Comparison of ENCODE assay signal across 8 cellular contexts in genomic region chr9:131657031-131657377, GRCh38.
DNase-seq lines count a peak whose midpoint lies in the region; ATAC-seq and TF ChIP-seq lines count a peak whose summit lies in the region.

No MANE protein-coding gene starts in this region.

- H3K36me3 Mint-ChIP-seq in dendritic cell treated with granulocyte-macrophage colony-stimulating factor and Interleukin-4, amounts not matched to agents 40 ng/mL and 50 ng/mL, for 4 days (ENCODE audit: low read depth) = peaks cover 53% of the 10 kb centered on the region
- H3K36me3 Mint-ChIP-seq in stimulated activated memory B cell treated with anti-CD40 and anti-IgM and Interleukin-4, amounts not matched to agents 10 μg/mL and 1 μg/mL and 100 μg/mL, for 72 hours = peaks cover 42% of the 10 kb centered on the region

- POLR2A ChIA-PET in PC-3 (lab: Charles Lee; ENCODE audit: unreplicated experiment) = no interaction called here

- CTCF ChIA-PET in PC-3 (lab: Charles Lee) = no interaction called here

- no peak overlapping the region for H3K4me2 ChIP-seq in PC-3 (ENCODE audit: low read length)

- no peaks in the 10 kb centered on the region for H3F3A ChIP-seq in PC-3 (ENCODE audit: low read length, unreplicated experiment)

- no TSS peak for BruUV-seq in PC-3 (replicated peaks; lab: Mats Ljungman, UMichigan)

- H3K79me2 ChIP-seq in PC-3 (ENCODE audit: low read length) = peaks cover 25% of the 10 kb centered on the region

- H3K4me3 ChIP-seq in Jurkat, Clone E6-1 (ENCODE audit: low read length) = peak overlapping the region; percentile 20; the same call in 1 of the 2 replicates
- no peak overlapping the region for H3K4me3 ChIP-seq in PC-3 (ENCODE audit: low read length)

- H3K27ac ChIP-seq in PC-3 (ENCODE audit: low read length) = no peak overlapping the region; the same call in 1 of the 2 replicates

- peaks cover 25% of the 10 kb centered on the region for H3K4me1 ChIP-seq in PC-3 (ENCODE audit: insufficient read depth, low read length)

- H3K4me1 Mint-ChIP-seq in dendritic cell treated with granulocyte-macrophage colony-stimulating factor and Interleukin-4, amounts not matched to agents 40 ng/mL and 50 ng/mL, for 4 days (ENCODE audit: low read depth) = peaks cover 70% of the 10 kb centered on the region
- peaks cover 88% of the 10 kb centered on the region for H3K4me1 Mint-ChIP-seq in stimulated activated memory B cell treated with anti-CD40 and anti-IgM and Interleukin-4, amounts not matched to agents 10 μg/mL and 1 μg/mL and 100 μg/mL, for 72 hours

- no peaks in the 10 kb centered on the region for H3K9me3 ChIP-seq in PC-3 (ENCODE audit: low read length)

- intact Hi-C loops in dendritic cell treated with granulocyte-macrophage colony-stimulating factor and Interleukin-4, amounts not matched to agents 40 ng/mL and 50 ng/mL, for 4 days (cut with micrococcal nuclease) = loop anchor here (2.0 to 5.0 kb wide), 2 partner anchors 14 to 35 kb away; no protein-coding TSS in a partner anchor
- intact Hi-C loops in PC-3 (cut with micrococcal nuclease) = loop anchor here (5.0 kb wide), 1 partner anchor 75 kb away; no protein-coding TSS in a partner anchor

- ATAC-seq in GM21447 (IDR thresholded peaks at IDR 0.05; ENCODE audit: unreplicated experiment) (peak; percentile 41), PC-3 (no peak)
- peak; percentile 6 for ATAC-seq in stimulated activated memory B cell treated with anti-CD40 and anti-IgM and Interleukin-4, amounts not matched to agents 10 μg/mL and 1 μg/mL and 100 μg/mL, for 72 hours

- in situ Hi-C loops in KBM-7 (cut with MboI; ENCODE audit: low pct_unique_long_range_greater_than_20kb, low sequenced_read_pairs) = no loop called here

- no peaks in the 10 kb centered on the region for H3K9me2 ChIP-seq in PC-3 (replicated peaks; ENCODE audit: low read length)

- H3K9me3 Mint-ChIP-seq in dendritic cell treated with granulocyte-macrophage colony-stimulating factor and Interleukin-4, amounts not matched to agents 40 ng/mL and 50 ng/mL, for 4 days = no peaks in the 10 kb centered on the region
- H3K9me3 Mint-ChIP-seq in stimulated activated memory B cell treated with anti-CD40 and anti-IgM and Interleukin-4, amounts not matched to agents 10 μg/mL and 1 μg/mL and 100 μg/mL, for 72 hours = no peaks in the 10 kb centered on the region

- no peak overlapping the region for H3K9ac ChIP-seq in PC-3 (ENCODE audit: low read length)

- H3K4me3 Mint-ChIP-seq in dendritic cell treated with granulocyte-macrophage colony-stimulating factor and Interleukin-4, amounts not matched to agents 40 ng/mL and 50 ng/mL, for 4 days = no peak overlapping the region
- peak overlapping the region; percentile 47 for H3K4me3 Mint-ChIP-seq in stimulated activated memory B cell treated with anti-CD40 and anti-IgM and Interleukin-4, amounts not matched to agents 10 μg/mL and 1 μg/mL and 100 μg/mL, for 72 hours

- H3K27me3 ChIP-seq in PC-3 (ENCODE audit: low read length) = no peaks in the 10 kb centered on the region

- peak overlapping the region; percentile 84 for H3K27ac Mint-ChIP-seq in dendritic cell treated with granulocyte-macrophage colony-stimulating factor and Interleukin-4, amounts not matched to agents 40 ng/mL and 50 ng/mL, for 4 days
- peak overlapping the region; percentile 91 for H3K27ac Mint-ChIP-seq in stimulated activated memory B cell treated with anti-CD40 and anti-IgM and Interleukin-4, amounts not matched to agents 10 μg/mL and 1 μg/mL and 100 μg/mL, for 72 hours

- H2AFZ ChIP-seq in PC-3 (ENCODE audit: low read length) = no peak overlapping the region

- no peaks in the 10 kb centered on the region for H3K27me3 Mint-ChIP-seq in dendritic cell treated with granulocyte-macrophage colony-stimulating factor and Interleukin-4, amounts not matched to agents 40 ng/mL and 50 ng/mL, for 4 days
- no peaks in the 10 kb centered on the region for H3K27me3 Mint-ChIP-seq in stimulated activated memory B cell treated with anti-CD40 and anti-IgM and Interleukin-4, amounts not matched to agents 10 μg/mL and 1 μg/mL and 100 μg/mL, for 72 hours

- no peak for TF ChIP-seq CTCF in PC-3 (conservative IDR thresholded peaks at IDR 0.05; ENCODE audit: low read depth, low read length)

- no peaks in the 10 kb centered on the region for H4K20me1 ChIP-seq in PC-3 (ENCODE audit: low read length)

- peak; percentile 70 for DNase-seq in Jurkat, Clone E6-1 (ENCODE audit: low read depth, low spot score)
- no peak for DNase-seq in stimulated activated CD4-positive, alpha-beta T cell treated with anti-CD3 and anti-CD28 coated beads, Interleukin-1b, Interleukin-23, amount 100 ng/mL, for 48 hours
- no peak for DNase-seq in PC-3
- DNase-seq in KBM-7 = no peak
- DNase-seq in ecto neural progenitor cell (ENCODE audit: low spot score) = no peak

- H3K36me3 ChIP-seq in PC-3 (ENCODE audit: low read depth, low read length) = no peaks in the 10 kb centered on the region
